In the genomic region with DNA sequence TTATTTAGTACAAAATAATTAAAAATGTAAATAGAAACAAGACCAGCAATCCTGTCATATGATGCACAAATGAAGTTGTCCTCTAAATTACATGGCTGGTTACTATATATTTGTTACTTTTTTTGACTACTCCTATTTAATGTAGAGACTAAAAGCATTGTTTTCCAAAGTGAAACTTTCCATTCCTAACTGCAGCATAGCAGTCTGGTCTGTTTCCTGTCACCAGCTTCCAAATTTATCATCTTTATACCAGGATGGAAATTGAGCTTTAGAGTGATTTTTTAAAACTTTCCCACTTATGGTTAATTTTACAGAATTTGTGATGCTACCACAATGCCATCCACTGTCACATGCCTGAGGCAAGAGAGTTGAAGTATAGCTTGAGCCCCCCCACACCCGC, we compare ENCODE assay signal across 36 cellular contexts. TPM values are rescaled to one million over a fixed set of nuclear protein-coding genes. Genes with fewer than 3 reads are reported as not detected.
"Had no signal": no experiment of that assay in that cellular context is flagged by ENCODE, and none has a peak within 500 bp of the region (broad histone marks: within the 10 kb centered on the region; RNA-seq: fewer than 3 reads in every experiment).

No MANE protein-coding gene starts in this region.

- DNase-seq: activated CD4-positive, alpha-beta memory T cell treated with anti-CD3 and anti-CD28 coated beads, Interleukin-2, amount 10 ng/mL, durations not matched to agents 7 days and 5 days; activated CD4-positive, alpha-beta T cell treated with anti-CD3 and anti-CD28 coated beads for 1 hour; activated CD4-positive, alpha-beta T cell treated with anti-CD3 and anti-CD28 coated beads for 48 hours; activated CD4-positive, CD25-positive, alpha-beta regulatory T cell; activated CD8-positive, alpha-beta memory T cell treated with anti-CD3 and anti-CD28 coated beads for 24 hours; activated CD8-positive, alpha-beta memory T cell treated with anti-CD3 and anti-CD28 coated beads, Interleukin-2, amount 10 ng/mL, durations not matched to agents 7 days and 5 days; activated CD8-positive, alpha-beta memory T cell treated with anti-CD3 and anti-CD28 coated beads, Interleukin-2, amount 50 U/mL, for 48 hours; activated effector memory CD4-positive, alpha-beta T cell treated with anti-CD3 and anti-CD28 coated beads, Interleukin-2, amount 50 U/mL, for 16 hours; activated naive CD4-positive, alpha-beta T cell; activated naive CD4-positive, alpha-beta T cell treated with anti-CD3 and anti-CD28 coated beads, Interleukin-2, amount 50 U/mL, for 16 hours; activated naive CD8-positive, alpha-beta T cell treated with anti-CD3 and anti-CD28 coated beads for 36 hours; activated T-cell treated with anti-CD3 and anti-CD28 coated beads, Interleukin-2, amount 50 U/mL, for 48 hours; amniotic stem cell; aorta; Karpas-422; KBM-7; NCI-H1105; NCI-H1417 treated with DMSO at 0.1 percent for 48 hours; NCI-H1694; NCI-H1930; NCI-H2081 treated with DMSO at 0.1 percent for 48 hours; NCI-H345; NCI-H524 treated with DMSO at 0.1 percent for 48 hours; NK-92 treated with Interleukin-12 subunit alpha and Interleukin-12 subunit beta, amount 100 ng/mL, for 24 hours; PC-3; Peyer's patch; RPMI8226; SHP77 treated with DMSO at 0.1 percent for 48 hours; SW 1271; T-helper 1 cell; T-helper 2 cell; T-helper 9 cell; WERI-Rb-1 had no signal

- H3K9me3 Mint-ChIP-seq: activated CD4-positive, alpha-beta memory T cell treated with anti-CD3 and anti-CD28 coated beads, Interleukin-2, amount 10 ng/mL, durations not matched to agents 7 days and 5 days; activated naive CD8-positive, alpha-beta T cell treated with anti-CD3 and anti-CD28 coated beads for 36 hours; central memory CD8-positive, alpha-beta T cell had no signal

- H3K4me3 Mint-ChIP-seq: activated CD4-positive, alpha-beta memory T cell treated with anti-CD3 and anti-CD28 coated beads, Interleukin-2, amount 10 ng/mL, durations not matched to agents 7 days and 5 days; activated CD8-positive, alpha-beta memory T cell treated with anti-CD3 and anti-CD28 coated beads, Interleukin-2, amount 10 ng/mL, durations not matched to agents 7 days and 5 days; activated naive CD8-positive, alpha-beta T cell treated with anti-CD3 and anti-CD28 coated beads for 36 hours; central memory CD8-positive, alpha-beta T cell had no signal

- H3K9me3 ChIP-seq: Peyer's patch, SJSA1 had no signal

- H3K27me3 Mint-ChIP-seq: activated CD4-positive, alpha-beta memory T cell treated with anti-CD3 and anti-CD28 coated beads, Interleukin-2, amount 10 ng/mL, durations not matched to agents 7 days and 5 days; activated CD8-positive, alpha-beta memory T cell treated with anti-CD3 and anti-CD28 coated beads, Interleukin-2, amount 10 ng/mL, durations not matched to agents 7 days and 5 days; central memory CD8-positive, alpha-beta T cell had no signal

- H3K27ac Mint-ChIP-seq: activated CD4-positive, alpha-beta memory T cell treated with anti-CD3 and anti-CD28 coated beads, Interleukin-2, amount 10 ng/mL, durations not matched to agents 7 days and 5 days; activated CD8-positive, alpha-beta memory T cell treated with anti-CD3 and anti-CD28 coated beads, Interleukin-2, amount 10 ng/mL, durations not matched to agents 7 days and 5 days; activated naive CD8-positive, alpha-beta T cell treated with anti-CD3 and anti-CD28 coated beads for 36 hours had no signal

- H3K4me3 ChIP-seq: cardiac muscle cell, Peyer's patch, SJSA1 had no signal

- H3K4me1 Mint-ChIP-seq: activated CD4-positive, alpha-beta memory T cell treated with anti-CD3 and anti-CD28 coated beads, Interleukin-2, amount 10 ng/mL, durations not matched to agents 7 days and 5 days; activated CD8-positive, alpha-beta memory T cell treated with anti-CD3 and anti-CD28 coated beads, Interleukin-2, amount 10 ng/mL, durations not matched to agents 7 days and 5 days; activated naive CD8-positive, alpha-beta T cell treated with anti-CD3 and anti-CD28 coated beads for 36 hours; central memory CD8-positive, alpha-beta T cell had no signal

- ATAC-seq: activated CD8-positive, alpha-beta memory T cell treated with anti-CD3 and anti-CD28 coated beads, Interleukin-2, amount 10 ng/mL, durations not matched to agents 7 days and 5 days; PC-3 had no signal

- H3K36me3 ChIP-seq: cardiac muscle cell, Peyer's patch, SJSA1, WERI-Rb-1 had no signal

- H3K36me3 Mint-ChIP-seq: activated CD8-positive, alpha-beta memory T cell treated with anti-CD3 and anti-CD28 coated beads, Interleukin-2, amount 10 ng/mL, durations not matched to agents 7 days and 5 days; activated naive CD8-positive, alpha-beta T cell treated with anti-CD3 and anti-CD28 coated beads for 36 hours had no signal

- H3K4me1 ChIP-seq: Peyer's patch had no signal

- H3K27ac ChIP-seq: cardiac muscle cell, Peyer's patch, SJSA1, WERI-Rb-1 had no signal

RNA-seq across cellular contexts. Expression of a gene that starts 33.5 kb away (rescaled TPM):
- total RNA-seq: activated naive CD8-positive, alpha-beta T cell treated with anti-CD3 and anti-CD28 coated beads for 36 hours had no signal
